Comparison of ENCODE assay signal across 8 cellular contexts in the genomic region with DNA sequence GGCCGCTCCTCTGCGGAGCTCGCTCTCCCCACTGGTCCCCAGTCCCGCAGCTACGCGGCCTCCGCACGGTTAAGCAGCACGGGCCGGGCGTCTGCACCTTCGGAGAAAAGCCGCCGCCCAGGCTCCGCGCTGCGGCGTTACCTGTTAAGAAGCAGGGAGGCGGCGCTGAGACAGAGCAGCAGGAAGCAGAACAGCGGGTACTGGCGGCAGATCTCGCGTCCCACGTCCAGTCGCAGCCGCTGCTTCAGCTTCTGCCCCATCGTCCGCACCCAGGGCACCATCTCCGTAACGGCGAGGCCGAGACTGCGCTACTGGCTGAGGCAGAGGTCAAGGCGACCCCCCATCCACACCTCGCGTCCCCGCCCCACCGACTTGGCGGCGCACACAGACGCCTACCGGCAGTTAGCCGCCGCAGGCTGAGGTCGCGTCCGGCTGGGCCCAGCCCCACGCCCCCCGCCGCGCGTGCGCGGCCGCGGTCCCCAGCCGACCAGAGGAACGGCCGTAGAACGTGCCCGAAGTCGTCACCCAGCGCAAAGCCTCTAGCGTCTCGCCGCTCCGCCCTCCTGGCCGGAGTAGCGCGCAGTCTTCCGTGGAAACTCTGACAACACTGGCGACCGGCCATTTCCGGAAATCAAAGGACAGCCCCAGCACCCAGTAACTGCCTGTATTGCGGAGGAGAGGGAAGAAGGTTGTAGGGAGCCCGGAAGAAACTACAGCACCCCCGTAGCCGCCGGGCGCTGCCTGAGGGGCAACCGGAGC. TPM values are rescaled to one million over a fixed set of nuclear protein-coding genes. Genes with fewer than 3 reads are reported as not detected.
DNase-seq lines count a peak whose midpoint lies in the region; ATAC-seq and TF ChIP-seq lines count a peak whose summit lies in the region.

A gene with protein sequence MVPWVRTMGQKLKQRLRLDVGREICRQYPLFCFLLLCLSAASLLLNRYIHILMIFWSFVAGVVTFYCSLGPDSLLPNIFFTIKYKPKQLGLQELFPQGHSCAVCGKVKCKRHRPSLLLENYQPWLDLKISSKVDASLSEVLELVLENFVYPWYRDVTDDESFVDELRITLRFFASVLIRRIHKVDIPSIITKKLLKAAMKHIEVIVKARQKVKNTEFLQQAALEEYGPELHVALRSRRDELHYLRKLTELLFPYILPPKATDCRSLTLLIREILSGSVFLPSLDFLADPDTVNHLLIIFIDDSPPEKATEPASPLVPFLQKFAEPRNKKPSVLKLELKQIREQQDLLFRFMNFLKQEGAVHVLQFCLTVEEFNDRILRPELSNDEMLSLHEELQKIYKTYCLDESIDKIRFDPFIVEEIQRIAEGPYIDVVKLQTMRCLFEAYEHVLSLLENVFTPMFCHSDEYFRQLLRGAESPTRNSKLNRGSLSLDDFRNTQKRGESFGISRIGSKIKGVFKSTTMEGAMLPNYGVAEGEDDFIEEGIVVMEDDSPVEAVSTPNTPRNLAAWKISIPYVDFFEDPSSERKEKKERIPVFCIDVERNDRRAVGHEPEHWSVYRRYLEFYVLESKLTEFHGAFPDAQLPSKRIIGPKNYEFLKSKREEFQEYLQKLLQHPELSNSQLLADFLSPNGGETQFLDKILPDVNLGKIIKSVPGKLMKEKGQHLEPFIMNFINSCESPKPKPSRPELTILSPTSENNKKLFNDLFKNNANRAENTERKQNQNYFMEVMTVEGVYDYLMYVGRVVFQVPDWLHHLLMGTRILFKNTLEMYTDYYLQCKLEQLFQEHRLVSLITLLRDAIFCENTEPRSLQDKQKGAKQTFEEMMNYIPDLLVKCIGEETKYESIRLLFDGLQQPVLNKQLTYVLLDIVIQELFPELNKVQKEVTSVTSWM (minus strand): TSS at position 421 of the 759 bp plus-strand sequence. CDS start 140 bp downstream, at position 281.

- H3K27ac ChIP-seq in caudate nucleus (ENCODE audit: low read depth, low read length) (peak within 1 kb of the TSS; percentile 93), spleen (peak within 1 kb of the TSS; percentile 82 to 99 (median 98))

- peak in 2 of 3 donors; percentile 49 to 88 for TF ChIP-seq POLR2A in spleen (IDR thresholded peaks at IDR 0.05)

- TF ChIP-seq CTCF in AG09319 (IDR thresholded peaks at IDR 0.05; ENCODE audit: low read depth, low read length) (no peak), spleen (IDR thresholded peaks at IDR 0.05 in 8 of 11, conservative IDR thresholded peaks at IDR 0.05 in 3 of 11) (peak in 6 of 11 experiments; percentile 13 to 49 (median 26))

- DNase-seq in AG09319 (ENCODE audit: extremely low read depth, low read depth) (peak; percentile 87), NCI-H226 (peak; percentile 96), caudate nucleus (lab: John Stamatoyannopoulos, UW) (peak; percentile 38 to 94 (median 85)), inferior parietal cortex (ENCODE audit: extremely low spot score) (peak; percentile 92), spleen (peak; percentile 98)
- DNase-seq in activated CD4-positive, CD25-positive, alpha-beta regulatory T cell (lab: John Stamatoyannopoulos, UW): peak; percentile 52 to 59 (median 56)

- ATAC-seq in GM18909 (IDR thresholded peaks at IDR 0.05; ENCODE audit: poor library complexity, unreplicated experiment): peak; percentile 89
- peak; percentile 85 for ATAC-seq in HG03159 (IDR thresholded peaks at IDR 0.05; ENCODE audit: unreplicated experiment)

- peak within 1 kb of the TSS; percentile 68 to 87 (median 78) for H3K4me3 ChIP-seq in spleen

- no peaks in the 10 kb centered on the region for H3K9me3 ChIP-seq in spleen

- H3K27me3 ChIP-seq in spleen (replicated peaks in 1 of 7): no peaks in the 10 kb centered on the region

- no peaks in the 10 kb centered on the region for H3K36me3 ChIP-seq in spleen

- 0 to 1% (median 0%) methylated on average over 45 to 82 of the region's 82 CpGs for WGBS in spleen, 5 donors

- intact Hi-C loops in spleen (cut with DNase I; ENCODE audit: low total_unique reads): loop anchor here (10.0 kb wide), 2 partner anchors 51 to 81 kb away; a partner anchor contains a TSS

- peaks cover 9 to 45% (median 32%) of the 10 kb centered on the region in 6 donors for H3K4me1 ChIP-seq in spleen

RNA-seq across cellular contexts. Expression of the gene that starts here (rescaled TPM):
- total RNA-seq in spleen: 100 to 1,000 TPM in 3 of 7 donors, 10 to 100 TPM in 4; 63.8 to 170 (median 87.4) TPM
- 10 to 100 TPM; 72.0 to 92.5 (median 90.4) TPM for polyA plus RNA-seq in spleen

Comparison
In these comparisons a context has a peak if more than half of its experiments do, and no peak if none do; other contexts are left out.
1. Peak in every context shown above with its lines: DNase-seq, ATAC-seq, H3K4me3 ChIP-seq and H3K27ac ChIP-seq.